Comparison of ENCODE assay signal across 23 cellular contexts in the genomic region with DNA sequence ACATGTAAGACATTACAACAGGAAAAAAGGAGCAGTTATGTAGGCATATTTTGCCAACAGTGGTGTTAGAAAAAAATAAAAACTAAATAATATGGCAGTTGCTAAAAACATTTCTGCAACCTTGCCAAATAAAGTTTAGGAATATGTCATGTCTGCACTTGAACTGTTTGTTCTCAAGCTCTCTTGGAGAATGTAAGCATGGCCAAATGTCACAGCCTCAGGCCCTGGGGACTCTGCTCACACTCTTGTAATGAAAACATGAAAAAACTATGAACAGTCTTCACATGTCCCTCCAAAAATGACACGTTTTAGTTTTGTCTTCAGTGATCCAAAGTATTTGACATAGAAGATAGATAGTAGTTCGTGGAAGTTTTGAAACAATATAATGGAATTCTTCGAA.
DNase-seq lines count a peak whose midpoint lies in the region; ATAC-seq, FAIRE-seq and TF ChIP-seq lines count a peak whose summit lies in the region.
"Had no signal": no experiment of that assay in that cellular context is flagged by ENCODE, and none has a peak within 500 bp of the region (broad histone marks: within the 10 kb centered on the region; RNA-seq: fewer than 3 reads in every experiment).

No MANE protein-coding gene starts in this region.

- no peak for FAIRE-seq in RCC 7860 (lab: Jason Lieb, UNC)

- H3K4me1 ChIP-seq in mammary epithelial cell (ENCODE audit: insufficient read depth, low read length): no peaks in the 10 kb centered on the region
- H3K4me1 ChIP-seq in gastroesophageal sphincter: peaks cover 12 to 57% (median 20%) of the 10 kb centered on the region in 3 donors
- no peaks in the 10 kb centered on the region for H3K4me1 ChIP-seq in liver (ENCODE audit: control insufficient read depth in 4 of 4, insufficient read depth in 4 of 4, low read length in 3 of 4)
- peaks cover 0 to 35% (median 28%) of the 10 kb centered on the region in 5 donors for H3K4me1 ChIP-seq in subcutaneous abdominal adipose tissue (ENCODE audit: control insufficient read depth in 5 of 5, insufficient read depth in 5 of 5, low read length in 5 of 5)

- H3K79me2 ChIP-seq in mammary epithelial cell (ENCODE audit: insufficient read depth, low read length): no peaks in the 10 kb centered on the region

- H3K27me3 ChIP-seq in mammary epithelial cell (ENCODE audit: insufficient read depth, low read length) (no peaks in the 10 kb centered on the region), gastroesophageal sphincter (no peaks in the 10 kb centered on the region), liver (ENCODE audit: control insufficient read depth in 4 of 4, insufficient read depth in 4 of 4, low read length in 3 of 4) (no peaks in the 10 kb centered on the region), subcutaneous abdominal adipose tissue (ENCODE audit: control insufficient read depth in 5 of 5, insufficient read depth in 4 of 5, low read length in 5 of 5) (no peaks in the 10 kb centered on the region)
- H3K27me3 ChIP-seq: ascending aorta had no signal

- dilution Hi-C loops in mammary epithelial cell (cut with HindIII; ENCODE audit: low sequenced_read_pairs): no loop called here

- H3K4me3 ChIP-seq in mammary epithelial cell (replicated peaks in 1 of 3; ENCODE audit: insufficient read depth in 1 of 3, low read depth in 2 of 3, low read length in 3 of 3): no peak overlapping the region
- H3K4me3 ChIP-seq in gastroesophageal sphincter: no peak overlapping the region
- no peak overlapping the region for H3K4me3 ChIP-seq in liver (ENCODE audit: low read depth in 1 of 3, low read length in 3 of 3)
- no peak overlapping the region for H3K4me3 ChIP-seq in subcutaneous abdominal adipose tissue (ENCODE audit: low read depth in 1 of 5, low read length in 5 of 5)
- H3K4me3 ChIP-seq: ascending aorta, lower lobe of right lung had no signal

- intact Hi-C loops in MCF 10A (cut with micrococcal nuclease): loop anchor here (10.0 kb wide), 1 partner anchor 85 kb away; no protein-coding TSS in a partner anchor
- intact Hi-C loops in mammary epithelial cell (cut with micrococcal nuclease): no loop called here
- intact Hi-C loops in activated CD4-positive, alpha-beta memory T cell treated with anti-CD3 and anti-CD28 coated beads for 36 hours (cut with micrococcal nuclease): no loop called here

- CTCF ChIA-PET in MCF 10A (lab: Yijun Ruan, JAX) (no interaction called here), mammary epithelial cell (lab: Charles Lee; ENCODE audit: low non-redundant PET) (no interaction called here)
- CTCF ChIA-PET in activated CD4-positive, alpha-beta memory T cell treated with anti-CD3 and anti-CD28 coated beads for 36 hours (lab: Charles Lee): no interaction called here

- BruUV-seq in MCF 10A (replicated peaks; lab: Mats Ljungman, UMichigan) (no TSS peak), mammary epithelial cell (replicated peaks; lab: Mats Ljungman, UMichigan) (no TSS peak)

- in situ Hi-C loops in mammary epithelial cell (cut with MboI; ENCODE audit: low sequenced_read_pairs in 2 of 2): no loop called here

- H4K20me1 ChIP-seq in mammary epithelial cell (ENCODE audit: insufficient read depth, low read length): no peaks in the 10 kb centered on the region

- H3K36me3 ChIP-seq in mammary epithelial cell (ENCODE audit: insufficient read depth, low read length) (no peaks in the 10 kb centered on the region), gastroesophageal sphincter (no peaks in the 10 kb centered on the region), liver (ENCODE audit: control insufficient read depth in 4 of 4, insufficient read depth in 3 of 4, low read depth in 1 of 4, low read length in 3 of 4) (no peaks in the 10 kb centered on the region), subcutaneous abdominal adipose tissue (ENCODE audit: control insufficient read depth in 5 of 5, insufficient read depth in 5 of 5, low read length in 5 of 5) (no peaks in the 10 kb centered on the region)
- H3K36me3 ChIP-seq: ascending aorta, lower lobe of right lung had no signal

- TF ChIP-seq CTCF in MCF 10A (IDR thresholded peaks at IDR 0.05; ENCODE audit: unreplicated experiment) (no peak), mammary epithelial cell (conservative IDR thresholded peaks at IDR 0.05 in 1 of 2, IDR thresholded peaks at IDR 0.05 in 1 of 2; ENCODE audit: extremely low read depth in 1 of 2, insufficient read depth in 1 of 2, low read depth in 1 of 2, low read length in 2 of 2) (no peak), gastroesophageal sphincter (IDR thresholded peaks at IDR 0.05) (no peak), liver (IDR thresholded peaks at IDR 0.05; ENCODE audit: low read depth, low read length, missing input control) (no peak)

- H3K9me3 Mint-ChIP-seq in MCF 10A (ENCODE audit: unreplicated experiment): no peaks in the 10 kb centered on the region
- H3K9me3 Mint-ChIP-seq in activated CD4-positive, alpha-beta memory T cell treated with anti-CD3 and anti-CD28 coated beads for 36 hours: no peaks in the 10 kb centered on the region
- H3K9me3 Mint-ChIP-seq: activated CD4-positive, alpha-beta memory T cell treated with anti-CD3 and anti-CD28 coated beads, Interleukin-2, amount 10 ng/mL, durations not matched to agents 7 days and 5 days; activated T-helper 17 cell treated with anti-CD3 and anti-CD28 coated beads, Interleukin-2, amount 50 U/mL, for 72 hours; HFFc6; T-helper 1 cell treated with Interleukin-12 subunit alpha and Interleukin-12 subunit beta and Interleukin-4 antibody, amounts not matched to agents 30 μg/mL and 1 μg/mL, for 36 hours had no signal

- no peak for TF ChIP-seq EP300 in gastroesophageal sphincter (IDR thresholded peaks at IDR 0.05)

- WGBS in mammary epithelial cell (ENCODE audit: low coverage, missing lambda C conversion rate): 14% methylated on average over 3 of the region's 3 CpGs
- 22 to 29% methylated on average over 3 of the region's 3 CpGs for WGBS in gastroesophageal sphincter (ENCODE audit: low coverage in 1 of 2), 2 donors
- WGBS in liver: 78% methylated on average over 3 of the region's 3 CpGs

- no peak overlapping the region for H3K4me2 ChIP-seq in mammary epithelial cell (ENCODE audit: insufficient read depth, low read depth, low read length)
- H3K4me2 ChIP-seq: SK-N-SH had no signal

- H3K27ac Mint-ChIP-seq in MCF 10A (ENCODE audit: low read depth, unreplicated experiment): peak overlapping the region; percentile 73
- H3K27ac Mint-ChIP-seq in activated CD4-positive, alpha-beta memory T cell treated with anti-CD3 and anti-CD28 coated beads for 36 hours: no peak overlapping the region
- H3K27ac Mint-ChIP-seq: activated CD4-positive, alpha-beta memory T cell treated with anti-CD3 and anti-CD28 coated beads, Interleukin-2, amount 10 ng/mL, durations not matched to agents 7 days and 5 days; activated naive CD8-positive, alpha-beta T cell; activated T-helper 17 cell treated with anti-CD3 and anti-CD28 coated beads, Interleukin-2, amount 50 U/mL, for 72 hours; HFFc6; T-helper 1 cell treated with Interleukin-12 subunit alpha and Interleukin-12 subunit beta and Interleukin-4 antibody, amounts not matched to agents 30 μg/mL and 1 μg/mL, for 36 hours had no signal

- POLR2A ChIA-PET in MCF 10A (lab: Yijun Ruan, JAX): interaction anchor here (0.7 kb wide), 1 partner anchor 500 kb away, joined by 4 read pairs; no protein-coding TSS in a partner anchor
- POLR2A ChIA-PET in activated CD4-positive, alpha-beta memory T cell treated with anti-CD3 and anti-CD28 coated beads for 36 hours (lab: Charles Lee): no interaction called here

- no peaks in the 10 kb centered on the region for H3K36me3 Mint-ChIP-seq in MCF 10A (ENCODE audit: insufficient read depth, unreplicated experiment)
- no peaks in the 10 kb centered on the region for H3K36me3 Mint-ChIP-seq in activated CD4-positive, alpha-beta memory T cell treated with anti-CD3 and anti-CD28 coated beads for 36 hours
- H3K36me3 Mint-ChIP-seq: activated naive CD8-positive, alpha-beta T cell had no signal

- ATAC-seq in gastroesophageal sphincter (peak; percentile 74), GM19467 (IDR thresholded peaks at IDR 0.05; ENCODE audit: unreplicated experiment) (no peak)
- ATAC-seq: activated T-helper 17 cell treated with anti-CD3 and anti-CD28 coated beads, Interleukin-2, amount 50 U/mL, for 72 hours; stimulated activated naive CD8-positive, alpha-beta T cell treated with anti-CD3 and anti-CD28 coated beads, Interleukin-15, Interleukin-2, amounts not matched to agents 100 U/mL and 50 U/mL, for 24 hours had no signal

- H3K27ac ChIP-seq in mammary epithelial cell (ENCODE audit: insufficient read depth, low read depth, low read length) (no peak overlapping the region), gastroesophageal sphincter (peak overlapping the region in 3 of 4 donors; percentile 27 to 43 (median 30)), liver (ENCODE audit: low read depth in 1 of 2, low read length in 2 of 2) (no peak overlapping the region), subcutaneous abdominal adipose tissue (ENCODE audit: low read depth, low read length) (peak overlapping the region; percentile 4)
- H3K27ac ChIP-seq: 22Rv1, ascending aorta, lower lobe of right lung had no signal

- peaks cover 17% of the 10 kb centered on the region for H3K4me1 Mint-ChIP-seq in MCF 10A (ENCODE audit: insufficient read depth, unreplicated experiment)
- no peaks in the 10 kb centered on the region for H3K4me1 Mint-ChIP-seq in activated CD4-positive, alpha-beta memory T cell treated with anti-CD3 and anti-CD28 coated beads for 36 hours (ENCODE audit: low read depth)
- H3K4me1 Mint-ChIP-seq: activated CD4-positive, alpha-beta memory T cell treated with anti-CD3 and anti-CD28 coated beads, Interleukin-2, amount 10 ng/mL, durations not matched to agents 7 days and 5 days; activated T-helper 17 cell treated with anti-CD3 and anti-CD28 coated beads, Interleukin-2, amount 50 U/mL, for 72 hours had no signal

- TF ChIP-seq POLR2A in gastroesophageal sphincter (IDR thresholded peaks at IDR 0.05): no peak

- H3K4me3 Mint-ChIP-seq in MCF 10A (ENCODE audit: unreplicated experiment): no peak overlapping the region
- no peak overlapping the region for H3K4me3 Mint-ChIP-seq in activated CD4-positive, alpha-beta memory T cell treated with anti-CD3 and anti-CD28 coated beads for 36 hours
- H3K4me3 Mint-ChIP-seq: activated CD4-positive, alpha-beta memory T cell treated with anti-CD3 and anti-CD28 coated beads, Interleukin-2, amount 10 ng/mL, durations not matched to agents 7 days and 5 days; activated naive CD8-positive, alpha-beta T cell; activated T-helper 17 cell treated with anti-CD3 and anti-CD28 coated beads, Interleukin-2, amount 50 U/mL, for 72 hours; HFFc6; T-helper 1 cell treated with Interleukin-12 subunit alpha and Interleukin-12 subunit beta and Interleukin-4 antibody, amounts not matched to agents 30 μg/mL and 1 μg/mL, for 36 hours had no signal

- H3K9me3 ChIP-seq in mammary epithelial cell (replicated peaks; ENCODE audit: insufficient read depth, low read length) (no peaks in the 10 kb centered on the region), gastroesophageal sphincter (no peaks in the 10 kb centered on the region), liver (ENCODE audit: control insufficient read depth in 4 of 4, low read length in 3 of 4) (no peaks in the 10 kb centered on the region), subcutaneous abdominal adipose tissue (ENCODE audit: control insufficient read depth in 5 of 5, low read length in 5 of 5) (no peaks in the 10 kb centered on the region)
- H3K9me3 ChIP-seq: ascending aorta, lower lobe of right lung, SK-N-SH had no signal

- H3K9ac ChIP-seq in mammary epithelial cell (ENCODE audit: insufficient read depth, low read length): no peak overlapping the region
- H3K9ac ChIP-seq in liver (ENCODE audit: low read depth in 1 of 2, low read length in 2 of 2): no peak overlapping the region
- H3K9ac ChIP-seq in subcutaneous abdominal adipose tissue (ENCODE audit: low read length in 5 of 5): no peak overlapping the region
- H3K9ac ChIP-seq: SK-N-SH had no signal

- DNase-seq in MCF 10A (ENCODE audit: unreplicated experiment) (no peak), mammary epithelial cell (no peak), RCC 7860 (ENCODE audit: low spot score) (no peak)
- no peak for DNase-seq in activated CD4-positive, alpha-beta memory T cell treated with anti-CD3 and anti-CD28 coated beads for 36 hours
- DNase-seq: activated CD4-positive, alpha-beta memory T cell treated with anti-CD3 and anti-CD28 coated beads, Interleukin-2, amount 10 ng/mL, durations not matched to agents 7 days and 5 days; activated CD4-positive, CD25-positive, alpha-beta regulatory T cell treated with anti-CD3 and anti-CD28 coated beads, Interleukin-2, amount 50 U/mL, for 72 hours; HFFc6; Karpas-422; lower lobe of right lung; MV-4-11; NCI-H1436 treated with DMSO at 0.1 percent for 48 hours; NCI-H345; SK-N-SH; stimulated activated naive CD8-positive, alpha-beta T cell treated with anti-CD3 and anti-CD28 coated beads, Interleukin-15, Interleukin-2, amounts not matched to agents 100 U/mL and 50 U/mL, for 24 hours had no signal

- H2AFZ ChIP-seq in mammary epithelial cell (ENCODE audit: low read depth, low read length): no peak overlapping the region

- no peak for TF ChIP-seq RAD21 in liver (IDR thresholded peaks at IDR 0.05)

- no peaks in the 10 kb centered on the region for H3K27me3 Mint-ChIP-seq in MCF 10A (ENCODE audit: insufficient read depth, unreplicated experiment)
- no peaks in the 10 kb centered on the region for H3K27me3 Mint-ChIP-seq in activated CD4-positive, alpha-beta memory T cell treated with anti-CD3 and anti-CD28 coated beads for 36 hours
- H3K27me3 Mint-ChIP-seq: activated CD4-positive, alpha-beta memory T cell treated with anti-CD3 and anti-CD28 coated beads, Interleukin-2, amount 10 ng/mL, durations not matched to agents 7 days and 5 days; activated T-helper 17 cell treated with anti-CD3 and anti-CD28 coated beads, Interleukin-2, amount 50 U/mL, for 72 hours had no signal

Comparison
In these comparisons a context has a peak if more than half of its experiments do, and no peak if none do; other contexts are left out.
1. H3K27ac ChIP-seq: peak in gastroesophageal sphincter (3 of 4) and subcutaneous abdominal adipose tissue (single experiment); none in mammary epithelial cell (single experiment) and liver (0 of 2).